In genomic region chr3:123444744-123445143, GRCh38 we compare ENCODE assay signal across 22 cellular contexts. TPM values are rescaled to one million over a fixed set of nuclear protein-coding genes. Genes with fewer than 3 reads are reported as not detected.
A peak's percentile ranks its signal among the peaks of the same experiment; 100 is the strongest.
DNase-seq lines count a peak whose midpoint lies in the region; ATAC-seq, FAIRE-seq and TF ChIP-seq lines count a peak whose summit lies in the region.
"Had no signal": no experiment of that assay in that cellular context is flagged by ENCODE, and none has a peak within 500 bp of the region (broad histone marks: within the 10 kb centered on the region; RNA-seq: fewer than 3 reads in every experiment).

No MANE protein-coding gene starts in this region.

- H3K4me3 Mint-ChIP-seq in glutamatergic neuron (ENCODE audit: unreplicated experiment): no peak overlapping the region
- H3K4me3 Mint-ChIP-seq: activated B cell treated with CpG ODN at 0.5 μM for 24 hours; central memory CD8-positive, alpha-beta T cell; effector memory CD8-positive, alpha-beta T cell had no signal

- TF ChIP-seq CTCF in LNCAP (IDR thresholded peaks at IDR 0.05) (0 out of 2 replicates have a peak, but pooled peaks have one; percentile 26), brain microvascular endothelial cell (IDR thresholded peaks at IDR 0.05; ENCODE audit: low read depth, low read length, missing control alignments) (peak; percentile 14), glutamatergic neuron (IDR thresholded peaks at IDR 0.05; ENCODE audit: partially characterized antibody, unreplicated experiment) (peak; percentile 27), retinal pigment epithelial cell (conservative IDR thresholded peaks at IDR 0.05; ENCODE audit: low read depth, low read length) (peak; percentile 28)

- no peaks in the 10 kb centered on the region for H3K36me3 ChIP-seq in brain microvascular endothelial cell (replicated peaks)
- H3K36me3 ChIP-seq: MG63 had no signal

- H3K36me3 Mint-ChIP-seq in glutamatergic neuron (ENCODE audit: unreplicated experiment): peaks cover 5% of the 10 kb centered on the region

- in situ Hi-C loops in brain microvascular endothelial cell (cut with HindIII; ENCODE audit: low pct_ligation_motif_present, low sequenced_read_pairs): no loop called here

- FAIRE-seq in urothelium cell line (lab: Jason Lieb, UNC): no peak
- FAIRE-seq: H54 had no signal

- peaks cover 52% of the 10 kb centered on the region for H3K27me3 ChIP-seq in brain microvascular endothelial cell (replicated peaks)

- peaks cover 5% of the 10 kb centered on the region for H3K4me1 Mint-ChIP-seq in glutamatergic neuron (ENCODE audit: low read depth, unreplicated experiment)
- H3K4me1 Mint-ChIP-seq: central memory CD8-positive, alpha-beta T cell had no signal

- H3K27ac ChIP-seq in brain microvascular endothelial cell: no peak overlapping the region
- H3K27ac ChIP-seq: skin epidermis had no signal

- no peak for DNase-seq in brain microvascular endothelial cell
- DNase-seq in glutamatergic neuron: no peak
- DNase-seq in retinal pigment epithelial cell (ENCODE audit: low read depth): no peak
- no peak for DNase-seq in urothelium cell line (ENCODE audit: low spot score)
- DNase-seq: activated B cell treated with CpG ODN at 0.5 μM for 24 hours; activated CD8-positive, alpha-beta memory T cell treated with anti-CD3 and anti-CD28 coated beads for 24 hours; Caco-2; effector memory CD8-positive, alpha-beta T cell; IMR-90; left colon; MG63; NCI-H446 treated with DMSO at 0.1 percent for 48 hours; SHP77 treated with DMSO at 0.1 percent for 48 hours; stimulated activated CD4-positive, alpha-beta T cell treated with anti-CD3 and anti-CD28 coated beads, Interleukin-2, amount 100 ng/mL, for 48 hours; T-helper 2 cell had no signal

- no peak overlapping the region for H3K27ac Mint-ChIP-seq in glutamatergic neuron (ENCODE audit: unreplicated experiment)
- H3K27ac Mint-ChIP-seq: activated B cell treated with CpG ODN at 0.5 μM for 24 hours; effector memory CD8-positive, alpha-beta T cell had no signal

- ATAC-seq in HG02642 (IDR thresholded peaks at IDR 0.05; ENCODE audit: poor library complexity, unreplicated experiment) (no peak), GM21390 (IDR thresholded peaks at IDR 0.05; ENCODE audit: unreplicated experiment) (no peak), HG03442 (IDR thresholded peaks at IDR 0.05; ENCODE audit: unreplicated experiment) (no peak)
- ATAC-seq: effector memory CD8-positive, alpha-beta T cell; left colon had no signal

- H3K9me3 Mint-ChIP-seq in glutamatergic neuron (ENCODE audit: unreplicated experiment): peaks cover 5% of the 10 kb centered on the region
- H3K9me3 Mint-ChIP-seq: activated B cell treated with CpG ODN at 0.5 μM for 24 hours; central memory CD8-positive, alpha-beta T cell; effector memory CD8-positive, alpha-beta T cell had no signal

- H3K4me3 ChIP-seq in brain microvascular endothelial cell (ENCODE audit: low read depth, low read length) (no peak overlapping the region), retinal pigment epithelial cell (ENCODE audit: low read length) (no peak overlapping the region)
- H3K4me3 ChIP-seq: MG63, skin epidermis had no signal

- peaks cover 26% of the 10 kb centered on the region for H3K27me3 Mint-ChIP-seq in glutamatergic neuron (ENCODE audit: unreplicated experiment)

RNA-seq across cellular contexts. Expression of gene ADCY5, which starts 4.1 kb away (rescaled TPM):
- total RNA-seq in glutamatergic neuron (ENCODE audit: unreplicated experiment): 2.1 TPM
- total RNA-seq: activated B cell treated with CpG ODN at 0.5 μM for 24 hours had no signal
